Comparison of ENCODE assay signal across 20 cellular contexts in genomic region chr7:100342761-100343160, GRCh38. TPM values are rescaled to one million over a fixed set of nuclear protein-coding genes. Genes with fewer than 3 reads are reported as not detected.
DNase-seq lines count a peak whose midpoint lies in the region; ATAC-seq and TF ChIP-seq lines count a peak whose summit lies in the region.
"Had no signal": no experiment of that assay in that cellular context is flagged by ENCODE, and none has a peak within 500 bp of the region (broad histone marks: within the 10 kb centered on the region; RNA-seq: fewer than 3 reads in every experiment).

No MANE protein-coding gene starts in this region.

- TF ChIP-seq CTCF in endothelial cell (IDR thresholded peaks at IDR 0.05; ENCODE audit: unreplicated experiment), result no peak

- DNase-seq in activated CD8-positive, alpha-beta memory T cell treated with anti-CD3 and anti-CD28 coated beads, Interleukin-2, amount 10 ng/mL, durations not matched to agents 7 days and 5 days, result peak; percentile 35
- DNase-seq in activated CD8-positive, alpha-beta memory T cell treated with anti-CD3 and anti-CD28 coated beads for 24 hours, result no peak
- DNase-seq in SK-N-DZ (ENCODE audit: low spot score) (peak; percentile 0), endothelial cell (ENCODE audit: low spot score) (no peak), pons (ENCODE audit: low spot score) (peak; percentile 28), NOMO-1 treated with DMSO at 0.1 percent for 48 hours (lab: John Stamatoyannopoulos, UW; ENCODE audit: unreplicated experiment) (no peak)
- DNase-seq: KBM-7; left cardiac atrium; NCI-H1092 treated with DMSO at 0.1 percent for 48 hours; NCI-H2171 treated with DMSO at 0.1 percent for 48 hours; NCI-H82; Peyer's patch; stimulated activated CD4-positive, alpha-beta T cell treated with anti-CD3 and anti-CD28 coated beads, Interleukin-12 subunit alpha, Interleukin-12 subunit beta, amount 100 ng/mL, for 4 hours; stimulated activated naive CD4-positive, alpha-beta T cell treated with Interleukin-2 at 50 U/mL for 16 hours had no signal

- no peaks in the 10 kb centered on the region for H3K27me3 Mint-ChIP-seq in activated CD8-positive, alpha-beta memory T cell treated with anti-CD3 and anti-CD28 coated beads, Interleukin-2, amount 10 ng/mL, durations not matched to agents 7 days and 5 days
- H3K27me3 Mint-ChIP-seq in endothelial cell (ENCODE audit: unreplicated experiment), result peaks cover 3% of the 10 kb centered on the region
- H3K27me3 Mint-ChIP-seq: type B pancreatic cell had no signal

- ATAC-seq in activated CD8-positive, alpha-beta memory T cell treated with anti-CD3 and anti-CD28 coated beads, Interleukin-2, amount 10 ng/mL, durations not matched to agents 7 days and 5 days, result no peak
- no peak for ATAC-seq in GM21529 (IDR thresholded peaks at IDR 0.05; ENCODE audit: unreplicated experiment)
- ATAC-seq in GM18861 (IDR thresholded peaks at IDR 0.05; ENCODE audit: unreplicated experiment), result no peak

- H3K27ac Mint-ChIP-seq in activated CD8-positive, alpha-beta memory T cell treated with anti-CD3 and anti-CD28 coated beads, Interleukin-2, amount 10 ng/mL, durations not matched to agents 7 days and 5 days, result no peak overlapping the region
- H3K27ac Mint-ChIP-seq in endothelial cell (ENCODE audit: unreplicated experiment), result no peak overlapping the region

- peaks cover 48% of the 10 kb centered on the region for H3K4me1 Mint-ChIP-seq in activated CD8-positive, alpha-beta memory T cell treated with anti-CD3 and anti-CD28 coated beads, Interleukin-2, amount 10 ng/mL, durations not matched to agents 7 days and 5 days
- H3K4me1 Mint-ChIP-seq in endothelial cell (ENCODE audit: unreplicated experiment), result no peaks in the 10 kb centered on the region

- peaks cover 49% of the 10 kb centered on the region for H3K36me3 Mint-ChIP-seq in activated CD8-positive, alpha-beta memory T cell treated with anti-CD3 and anti-CD28 coated beads, Interleukin-2, amount 10 ng/mL, durations not matched to agents 7 days and 5 days
- peaks cover 16% of the 10 kb centered on the region for H3K36me3 Mint-ChIP-seq in endothelial cell (ENCODE audit: low read depth, unreplicated experiment)

- CTCF ChIA-PET in activated CD8-positive, alpha-beta memory T cell treated with anti-CD3 and anti-CD28 coated beads, Interleukin-2, amount 10 ng/mL, durations not matched to agents 7 days and 5 days (lab: Charles Lee), result interaction anchor here (0.6 kb wide), 1 partner anchor 45 kb away, joined by 3 read pairs; no protein-coding TSS in a partner anchor

- no peaks in the 10 kb centered on the region for H3K9me3 Mint-ChIP-seq in activated CD8-positive, alpha-beta memory T cell treated with anti-CD3 and anti-CD28 coated beads, Interleukin-2, amount 10 ng/mL, durations not matched to agents 7 days and 5 days (ENCODE audit: low read depth)
- no peaks in the 10 kb centered on the region for H3K9me3 Mint-ChIP-seq in endothelial cell (ENCODE audit: unreplicated experiment)
- H3K9me3 Mint-ChIP-seq: type B pancreatic cell had no signal

- H3K4me3 Mint-ChIP-seq in activated CD8-positive, alpha-beta memory T cell treated with anti-CD3 and anti-CD28 coated beads, Interleukin-2, amount 10 ng/mL, durations not matched to agents 7 days and 5 days, result no peak overlapping the region
- peak overlapping the region; percentile 56 for H3K4me3 Mint-ChIP-seq in endothelial cell (ENCODE audit: unreplicated experiment)
- H3K4me3 Mint-ChIP-seq: type B pancreatic cell had no signal

RNA-seq across cellular contexts. Expression of gene PILRB, which starts 15.2 kb away (rescaled TPM):
- total RNA-seq in activated CD8-positive, alpha-beta memory T cell treated with anti-CD3 and anti-CD28 coated beads, Interleukin-2, amount 10 ng/mL, durations not matched to agents 7 days and 5 days, result 10 to 100 TPM; 46.0 to 67.8 TPM
- polyA plus RNA-seq in SK-N-DZ (2014; cell fraction: cytosol; rRNA removed), result 18.8 and 26.7 TPM in 2 replicates
- polyA plus RNA-seq in SK-N-DZ (2014; cell fraction: nucleus; rRNA removed), result 206 and 266 TPM in 2 replicates
- total RNA-seq in endothelial cell (ENCODE audit: unreplicated experiment), result 40.1 TPM

RNA-seq across cellular contexts. Expression of gene PILRA, which starts 30.5 kb away (rescaled TPM):
- 1 to 10 TPM; 1.3 to 3.4 TPM for total RNA-seq in activated CD8-positive, alpha-beta memory T cell treated with anti-CD3 and anti-CD28 coated beads, Interleukin-2, amount 10 ng/mL, durations not matched to agents 7 days and 5 days
- 0.32 and 2.1 TPM in 2 replicates for polyA plus RNA-seq in SK-N-DZ (2014; cell fraction: cytosol; rRNA removed)
- polyA plus RNA-seq in SK-N-DZ (2014; cell fraction: nucleus; rRNA removed), result 2.4 and 3.6 TPM in 2 replicates
- total RNA-seq in endothelial cell (ENCODE audit: unreplicated experiment), result 4.2 TPM
- total RNA-seq: A172, bronchial epithelial cell had no signal

RNA-seq across cellular contexts. Expression of gene SPDYE3, which starts 35.3 kb away (rescaled TPM):
- total RNA-seq in activated CD8-positive, alpha-beta memory T cell treated with anti-CD3 and anti-CD28 coated beads, Interleukin-2, amount 10 ng/mL, durations not matched to agents 7 days and 5 days, result not detected
- not detected in 2 replicates for polyA plus RNA-seq in SK-N-DZ (2014; cell fraction: cytosol; rRNA removed)
- not detected in 2 replicates for polyA plus RNA-seq in SK-N-DZ (2014; cell fraction: nucleus; rRNA removed)
- not detected for total RNA-seq in endothelial cell (ENCODE audit: unreplicated experiment)
- total RNA-seq: A172, bronchial epithelial cell, left cardiac atrium, Peyer's patch, posterior vena cava had no signal

Comparison
In these comparisons a context has a peak if more than half of its experiments do, and no peak if none do; other contexts are left out.
1. DNase-seq: peak in activated CD8-positive, alpha-beta memory T cell treated with anti-CD3 and anti-CD28 coated beads, Interleukin-2, amount 10 ng/mL, durations not matched to agents 7 days and 5 days (single experiment), SK-N-DZ (single experiment) and pons (single experiment); none in activated CD8-positive, alpha-beta memory T cell treated with anti-CD3 and anti-CD28 coated beads for 24 hours (single experiment), endothelial cell (single experiment) and NOMO-1 treated with DMSO at 0.1 percent for 48 hours (single experiment).